8 cellular contexts compared by ENCODE assay signal in the genomic region with DNA sequence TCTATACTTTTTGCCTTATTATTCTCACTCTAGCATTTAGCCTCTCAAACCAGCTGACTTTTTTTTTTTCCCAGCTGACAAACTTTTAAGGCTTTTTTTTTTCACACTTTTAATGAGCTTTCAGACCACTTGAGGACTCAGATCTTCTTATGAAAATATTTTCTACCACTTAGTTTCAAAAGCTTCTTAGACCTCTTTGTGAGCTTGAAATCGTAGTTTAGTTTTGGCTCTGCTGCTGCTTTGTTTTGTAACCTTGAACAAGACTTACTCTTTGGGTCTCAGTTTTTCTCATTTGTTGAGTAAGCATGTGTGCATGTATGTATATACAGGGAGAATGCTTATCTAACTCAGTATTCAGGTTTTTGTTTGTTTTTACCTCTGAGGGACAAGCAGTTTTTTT. TPM values are rescaled to one million over a fixed set of nuclear protein-coding genes. Genes with fewer than 3 reads are reported as not detected.
A peak's percentile ranks its signal among the peaks of the same experiment; 100 is the strongest.
DNase-seq lines count a peak whose midpoint lies in the region; ATAC-seq, FAIRE-seq and TF ChIP-seq lines count a peak whose summit lies in the region.

No MANE protein-coding gene starts in this region.

- H3K9me3 ChIP-seq in HepG2 (ENCODE audit: low read length) (no peaks in the 10 kb centered on the region), thyroid gland (no peaks in the 10 kb centered on the region)

- no TSS peak for BruUV-seq in HepG2 (replicated peaks; lab: Mats Ljungman, UMichigan)

- CTCF ChIA-PET in HepG2 (lab: Yijun Ruan, JAX; ENCODE audit: low intra/inter-chr PET ratio, low total read pairs): no interaction called here

- no peak for DNase-seq in activated T-cell treated with anti-CD3 and anti-CD28 coated beads, Interleukin-2, amount 50 U/mL, for 24 hours
- DNase-seq in activated T-cell treated with anti-CD3 and anti-CD28 coated beads for 4 hours (no peak), astrocyte of the hippocampus (ENCODE audit: low read depth, low spot score) (peak; percentile 32), HepG2 (ENCODE audit: low spot score) (peak; percentile 55), thyroid gland (no peak)

- no peak overlapping the region for H2AFZ ChIP-seq in HepG2 (ENCODE audit: low read length)

- H3K36me3 ChIP-seq in HepG2 (replicated peaks in 1 of 2; ENCODE audit: control insufficient read depth in 1 of 2, insufficient read depth in 2 of 2, low read length in 2 of 2) (no peaks in the 10 kb centered on the region; a peak in 1 of 5 replicates), thyroid gland (no peaks in the 10 kb centered on the region)

- H3K4me3 ChIP-seq in HepG2 (replicated peaks in 1 of 3; ENCODE audit: insufficient read depth in 1 of 3, low read depth in 2 of 3, low read length in 3 of 3): peak overlapping the region; percentile 19 to 50 (median 48); a peak in 4 of 6 replicates
- H3K4me3 ChIP-seq in thyroid gland (replicated peaks in 1 of 3): peak overlapping the region in 1 of 3 donors; percentile 7

- H3K4me1 Mint-ChIP-seq in activated T-cell treated with anti-CD3 and anti-CD28 coated beads, Interleukin-2, amount 50 U/mL, for 24 hours (ENCODE audit: low read depth): peaks cover 45% of the 10 kb centered on the region

- TF ChIP-seq CTCF in HepG2 (CRISPR knock-in tag; IDR thresholded peaks at IDR 0.05) (no peak), thyroid gland (IDR thresholded peaks at IDR 0.05) (no peak)

- TF ChIP-seq EP300 in HepG2 (IDR thresholded peaks at IDR 0.05; ENCODE audit: low read depth in 2 of 2, low read length in 2 of 2) (no peak), HepG2 (CRISPR knock-in tag; IDR thresholded peaks at IDR 0.05; ENCODE audit: borderline replicate concordance) (no peak)

- H3K27ac ChIP-seq in HepG2 (ENCODE audit: extremely low read length, insufficient read depth, low read length) (peak overlapping the region; percentile 55), thyroid gland (peak overlapping the region; percentile 6 to 95 (median 12))

- in situ Hi-C loops in HepG2 (cut with HindIII; ENCODE audit: extremely low pct_ligation_motif_present, low pct_unique_long_range_greater_than_20kb): no loop called here

- H3K27me3 Mint-ChIP-seq in activated T-cell treated with anti-CD3 and anti-CD28 coated beads, Interleukin-2, amount 50 U/mL, for 24 hours: no peaks in the 10 kb centered on the region

- peaks cover 9% of the 10 kb centered on the region for H3K36me3 Mint-ChIP-seq in activated T-cell treated with anti-CD3 and anti-CD28 coated beads, Interleukin-2, amount 50 U/mL, for 24 hours (ENCODE audit: low read depth)

- H3K4me1 ChIP-seq in HepG2 (ENCODE audit: insufficient read depth, low read length) (peaks cover 45% of the 10 kb centered on the region), thyroid gland (peaks cover 12 to 37% of the 10 kb centered on the region in 2 donors)

- ATAC-seq in HepG2 (no peak), HG02970 (IDR thresholded peaks at IDR 0.05; ENCODE audit: low FRiP score, unreplicated experiment) (no peak), HG02642 (IDR thresholded peaks at IDR 0.05; ENCODE audit: poor library complexity, unreplicated experiment) (no peak), HG02973 (IDR thresholded peaks at IDR 0.05; ENCODE audit: unreplicated experiment) (no peak)

- H3K27ac Mint-ChIP-seq in activated T-cell treated with anti-CD3 and anti-CD28 coated beads, Interleukin-2, amount 50 U/mL, for 24 hours: no peak overlapping the region

- H3K4me3 Mint-ChIP-seq in activated T-cell treated with anti-CD3 and anti-CD28 coated beads, Interleukin-2, amount 50 U/mL, for 24 hours: peak overlapping the region; percentile 22

- FAIRE-seq in HepG2 (lab: Jason Lieb, UNC): no peak

- no peaks in the 10 kb centered on the region for H3K9me3 Mint-ChIP-seq in activated T-cell treated with anti-CD3 and anti-CD28 coated beads, Interleukin-2, amount 50 U/mL, for 24 hours

- TF ChIP-seq RAD21 in HepG2 (CRISPR knock-in tag; IDR thresholded peaks at IDR 0.05): no peak

- H3K27me3 ChIP-seq in HepG2 (ENCODE audit: control insufficient read depth in 1 of 2, insufficient read depth in 2 of 2, low read length in 2 of 2) (no peaks in the 10 kb centered on the region; a peak in 1 of 5 replicates), thyroid gland (no peaks in the 10 kb centered on the region)

- H3K4me2 ChIP-seq in HepG2 (ENCODE audit: low read depth, low read length): peak overlapping the region; percentile 86

- H4K20me1 ChIP-seq in HepG2 (ENCODE audit: insufficient read depth, low read length): no peaks in the 10 kb centered on the region

- H3K9ac ChIP-seq in HepG2 (ENCODE audit: insufficient read depth, low read depth, low read length): peak overlapping the region; percentile 56

- H3K79me2 ChIP-seq in HepG2 (ENCODE audit: insufficient read depth, low read length): peaks cover 46% of the 10 kb centered on the region

- intact Hi-C loops in HepG2 (cut with micrococcal nuclease; ENCODE audit: unreplicated experiment) (loop anchor here (5.0 to 10.0 kb wide), 2 partner anchors 44 to 383 kb away; a partner anchor contains a TSS), thyroid gland (cut with DNase I) (loop anchor here (10.0 kb wide), 1 partner anchor 643 kb away; a partner anchor contains a TSS)

- TF ChIP-seq POLR2A in HepG2 (IDR thresholded peaks at IDR 0.05; ENCODE audit: insufficient read depth in 1 of 2, low read depth in 2 of 2, low read length in 2 of 2) (no peak), thyroid gland (IDR thresholded peaks at IDR 0.05) (no peak)

- 2% methylated on average over 1 of the region's 1 CpG for whole genome bisulfite sequencing in HepG2 (ENCODE audit: low lambda C conversion rate)
- 5 to 8% methylated on average over 1 of the region's 1 CpG for WGBS in thyroid gland, 2 donors

- POLR2A ChIA-PET in HepG2 (lab: Yijun Ruan, JAX): no interaction called here

TF ChIP-seq in HepG2, 621 proteins besides CTCF, POLR2A, EP300 and RAD21 (continues in another document):
- TF ChIP-seq ZNF292 (CRISPR knock-in tag; IDR thresholded peaks at IDR 0.05; ENCODE audit: borderline replicate concordance, low read depth): no peak
- TF ChIP-seq RXRB (CRISPR knock-in tag; IDR thresholded peaks at IDR 0.05; ENCODE audit: borderline replicate concordance): peak; percentile 40; the same call in 1 of the 2 replicates
- no peak for TF ChIP-seq THAP11 (CRISPR knock-in tag; IDR thresholded peaks at IDR 0.05)
- peak; percentile 64 for TF ChIP-seq GATAD2A (CRISPR knock-in tag; IDR thresholded peaks at IDR 0.05)
- TF ChIP-seq, protein P1, sequence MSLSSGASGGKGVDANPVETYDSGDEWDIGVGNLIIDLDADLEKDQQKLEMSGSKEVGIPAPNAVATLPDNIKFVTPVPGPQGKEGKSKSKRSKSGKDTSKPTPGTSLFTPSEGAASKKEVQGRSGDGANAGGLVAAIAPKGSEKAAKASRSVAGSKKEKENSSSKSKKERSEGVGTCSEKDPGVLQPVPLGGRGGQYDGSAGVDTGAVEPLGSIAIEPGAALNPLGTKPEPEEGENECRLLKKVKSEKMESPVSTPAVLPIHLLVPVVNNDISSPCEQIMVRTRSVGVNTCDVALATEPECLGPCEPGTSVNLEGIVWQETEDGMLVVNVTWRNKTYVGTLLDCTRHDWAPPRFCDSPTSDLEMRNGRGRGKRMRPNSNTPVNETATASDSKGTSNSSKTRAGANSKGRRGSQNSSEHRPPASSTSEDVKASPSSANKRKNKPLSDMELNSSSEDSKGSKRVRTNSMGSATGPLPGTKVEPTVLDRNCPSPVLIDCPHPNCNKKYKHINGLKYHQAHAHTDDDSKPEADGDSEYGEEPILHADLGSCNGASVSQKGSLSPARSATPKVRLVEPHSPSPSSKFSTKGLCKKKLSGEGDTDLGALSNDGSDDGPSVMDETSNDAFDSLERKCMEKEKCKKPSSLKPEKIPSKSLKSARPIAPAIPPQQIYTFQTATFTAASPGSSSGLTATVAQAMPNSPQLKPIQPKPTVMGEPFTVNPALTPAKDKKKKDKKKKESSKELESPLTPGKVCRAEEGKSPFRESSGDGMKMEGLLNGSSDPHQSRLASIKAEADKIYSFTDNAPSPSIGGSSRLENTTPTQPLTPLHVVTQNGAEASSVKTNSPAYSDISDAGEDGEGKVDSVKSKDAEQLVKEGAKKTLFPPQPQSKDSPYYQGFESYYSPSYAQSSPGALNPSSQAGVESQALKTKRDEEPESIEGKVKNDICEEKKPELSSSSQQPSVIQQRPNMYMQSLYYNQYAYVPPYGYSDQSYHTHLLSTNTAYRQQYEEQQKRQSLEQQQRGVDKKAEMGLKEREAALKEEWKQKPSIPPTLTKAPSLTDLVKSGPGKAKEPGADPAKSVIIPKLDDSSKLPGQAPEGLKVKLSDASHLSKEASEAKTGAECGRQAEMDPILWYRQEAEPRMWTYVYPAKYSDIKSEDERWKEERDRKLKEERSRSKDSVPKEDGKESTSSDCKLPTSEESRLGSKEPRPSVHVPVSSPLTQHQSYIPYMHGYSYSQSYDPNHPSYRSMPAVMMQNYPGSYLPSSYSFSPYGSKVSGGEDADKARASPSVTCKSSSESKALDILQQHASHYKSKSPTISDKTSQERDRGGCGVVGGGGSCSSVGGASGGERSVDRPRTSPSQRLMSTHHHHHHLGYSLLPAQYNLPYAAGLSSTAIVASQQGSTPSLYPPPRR (CRISPR knock-in tag; IDR thresholded peaks at IDR 0.05; ENCODE audit: borderline replicate concordance): no peak

RNA-seq across cellular contexts. Expression of a gene that starts 3.5 kb away (rescaled TPM):
- total RNA-seq in HepG2 (2016; rRNA removed; fragmentation: Illumina TruSeq; extraction: Trizol) (15.7 and 27.6 TPM in 2 replicates), thyroid gland (10 to 100 TPM; 58.8 to 88.8 (median 71.3) TPM)
- 13.4 and 15.5 TPM in 2 replicates for total RNA-seq in HepG2 (2016; cell fraction: cytosol; rRNA removed; fragmentation: Illumina TruSeq; extraction: Trizol; ENCODE audit: low read depth)
- 17.2 and 22.8 TPM in 2 replicates for total RNA-seq in HepG2 (2016; cell fraction: insoluble cytoplasmic fraction; rRNA removed; fragmentation: Illumina TruSeq; extraction: Trizol)
- 7.5 and 10.4 TPM in 2 replicates for total RNA-seq in HepG2 (2016; cell fraction: membrane; rRNA removed; fragmentation: Illumina TruSeq; extraction: Trizol)
- 35.0 and 44.5 TPM in 2 replicates for total RNA-seq in HepG2 (2016; cell fraction: nucleus; rRNA removed; fragmentation: Illumina TruSeq; extraction: Trizol)
- 5.9 and 6.4 TPM in 2 replicates for polyA plus RNA-seq in HepG2 (2011; rRNA removed)
- polyA plus RNA-seq in HepG2 (2011; cell fraction: cytosol; rRNA removed): 2.5 and 4.2 TPM in 2 replicates
- 6.1 and 6.4 TPM in 2 replicates for polyA plus RNA-seq in HepG2 (2011; cell fraction: nucleus; rRNA removed)
- polyA plus RNA-seq in HepG2 (2012): 7.9 and 9.3 TPM in 2 replicates
- polyA plus RNA-seq in HepG2 (2016; cell fraction: cytosol; fragmentation: Illumina TruSeq; extraction: Trizol; ENCODE audit: low read depth): 6.0 and 6.1 TPM in 2 replicates
- 5.6 and 6.5 TPM in 2 replicates for polyA plus RNA-seq in HepG2 (2016; cell fraction: insoluble cytoplasmic fraction; fragmentation: Illumina TruSeq; extraction: Trizol; ENCODE audit: low read depth)
- polyA plus RNA-seq in HepG2 (2016; cell fraction: membrane; fragmentation: Illumina TruSeq; extraction: Trizol; ENCODE audit: low read depth): 5.2 and 5.9 TPM in 2 replicates
- polyA plus RNA-seq in HepG2 (2016; cell fraction: nucleus; fragmentation: Illumina TruSeq; extraction: Trizol; ENCODE audit: insufficient read depth, low read depth): 7.0 and 7.9 TPM in 2 replicates
- 11.6 and 19.1 TPM in 2 replicates for polyA minus RNA-seq in HepG2 (2011; rRNA and poly(A)+ RNA removed; ENCODE audit: low replicate concordance)
- polyA minus RNA-seq in HepG2 (2011; cell fraction: cytosol; rRNA and poly(A)+ RNA removed): 16.7 and 25.3 TPM in 2 replicates
- polyA minus RNA-seq in HepG2 (2011; cell fraction: nucleus; rRNA and poly(A)+ RNA removed): 87.0 and 89.1 TPM in 2 replicates

Comparison
In these comparisons a context has a peak if more than half of its experiments do, and no peak if none do; other contexts are left out.
1. DNase-seq: peak in astrocyte of the hippocampus (single experiment) and HepG2 (single experiment); none in activated T-cell treated with anti-CD3 and anti-CD28 coated beads, Interleukin-2, amount 50 U/mL, for 24 hours (single experiment), activated T-cell treated with anti-CD3 and anti-CD28 coated beads for 4 hours (single experiment) and thyroid gland (0 of 2).